15 cellular contexts compared by ENCODE assay signal in the genomic region with DNA sequence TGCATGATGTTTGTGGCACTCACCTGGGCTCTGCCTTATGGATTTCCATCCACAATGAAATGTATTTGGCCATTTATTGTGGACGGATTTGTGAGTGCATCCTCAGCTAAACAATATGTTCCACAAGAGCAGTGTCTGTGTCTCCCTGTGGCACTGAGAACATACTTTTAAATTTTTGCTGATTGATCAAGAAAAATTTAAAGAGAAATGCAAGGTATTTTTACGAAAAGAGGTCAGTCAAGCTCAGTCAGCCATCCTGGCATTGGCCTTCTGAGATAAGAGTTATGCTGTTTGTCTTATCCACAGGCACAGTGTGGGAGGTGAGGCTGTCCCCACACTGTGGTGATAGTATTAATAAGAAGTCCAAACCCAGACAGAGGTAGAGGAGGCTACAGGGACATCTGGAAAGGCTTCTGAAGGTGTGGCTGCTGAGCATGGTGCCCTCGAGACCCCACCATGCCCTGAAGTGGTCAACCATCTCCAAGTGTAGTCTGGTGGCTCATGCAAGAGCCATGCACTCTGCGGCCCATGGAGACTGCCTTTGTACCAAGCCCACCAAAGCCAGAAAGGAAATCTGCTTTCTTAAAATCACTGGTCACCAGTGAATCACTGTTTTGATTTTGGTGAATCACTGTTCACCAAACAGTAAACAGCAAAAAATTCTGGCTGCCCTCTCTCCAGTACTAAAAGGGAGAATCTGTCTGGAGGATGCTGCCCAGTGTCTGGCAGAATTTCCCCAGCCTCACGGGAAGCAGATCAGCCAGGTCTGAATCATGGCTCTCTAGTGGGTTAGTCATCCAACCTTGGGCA. TPM values are rescaled to one million over a fixed set of nuclear protein-coding genes. Genes with fewer than 3 reads are reported as not detected.
DNase-seq lines count a peak whose midpoint lies in the region; ATAC-seq, FAIRE-seq and TF ChIP-seq lines count a peak whose summit lies in the region.
"Had no signal": no experiment of that assay in that cellular context is flagged by ENCODE, and none has a peak within 500 bp of the region (broad histone marks: within the 10 kb centered on the region; RNA-seq: fewer than 3 reads in every experiment).

No MANE protein-coding gene starts in this region.

- ATAC-seq in gastrocnemius medialis (peak; percentile 71 to 86), GM19351 (IDR thresholded peaks at IDR 0.05; ENCODE audit: unreplicated experiment) (no peak)
- ATAC-seq: HCT116 had no signal

- TF ChIP-seq CTCF in gastrocnemius medialis (IDR thresholded peaks at IDR 0.05 in 4 of 5, conservative IDR thresholded peaks at IDR 0.05 in 1 of 5): no peak
- TF ChIP-seq CTCF in GM13976 (IDR thresholded peaks at IDR 0.05; ENCODE audit: borderline replicate concordance, control extremely low read depth, extremely low read depth, insufficient read depth, missing control alignments): no peak

- DNase-seq in GM04503 (ENCODE audit: low read depth): peak; percentile 97
- peak; percentile 72 to 79 for DNase-seq in SJSA1 (ENCODE audit: low read depth in 1 of 2, low spot score in 2 of 2)
- peak; percentile 96 for DNase-seq in fibroblast of peridontal ligament (ENCODE audit: extremely low read depth)
- peak; percentile 45 to 77 for DNase-seq in gastrocnemius medialis
- no peak for DNase-seq in mucosa of gallbladder (ENCODE audit: low spot score)
- DNase-seq in GM13976 (ENCODE audit: low spot score): no peak
- no peak for DNase-seq in GM12891 (ENCODE audit: insufficient read length, low spot score)
- DNase-seq: activated B cell treated with CpG ODN at 0.5 μM for 24 hours; activated naive CD4-positive, alpha-beta T cell; DMS153; effector CD8-positive, alpha-beta T cell; NCI-H1105; retina had no signal

- in situ Hi-C loops in gastrocnemius medialis (cut with MboI; ENCODE audit: low sequenced_read_pairs in 4 of 4) (no loop called here), GM13976 (cut with MboI; ENCODE audit: low sequenced_read_pairs, unreplicated experiment) (no loop called here)

- H3K4me1 ChIP-seq in SJSA1 (replicated peaks) (peaks cover 16% of the 10 kb centered on the region), gastrocnemius medialis (peaks cover 0 to 11% of the 10 kb centered on the region in 2 donors)

- H3K36me3 ChIP-seq in SJSA1 (no peaks in the 10 kb centered on the region), gastrocnemius medialis (no peaks in the 10 kb centered on the region)

- H3K27ac ChIP-seq in SJSA1: no peak overlapping the region
- peak overlapping the region in 2 of 4 donors; percentile 57 to 73 for H3K27ac ChIP-seq in gastrocnemius medialis

- no peak for FAIRE-seq in GM12891 (lab: Jason Lieb, UNC)

- no peak for TF ChIP-seq POLR2A in gastrocnemius medialis (IDR thresholded peaks at IDR 0.05)
- TF ChIP-seq POLR2A in GM12891 (IDR thresholded peaks at IDR 0.05; ENCODE audit: low read depth, low read length): no peak

- H3K27me3 ChIP-seq in SJSA1 (replicated peaks) (no peaks in the 10 kb centered on the region), gastrocnemius medialis (no peaks in the 10 kb centered on the region)

- intact Hi-C loops in gastrocnemius medialis (cut with DNase I; ENCODE audit: low total_unique reads): loop anchor here (10.0 kb wide), 2 partner anchors 364 to 1606 kb away; no protein-coding TSS in a partner anchor

- no peaks in the 10 kb centered on the region for H3K9me3 ChIP-seq in SJSA1 (replicated peaks)
- no peaks in the 10 kb centered on the region for H3K9me3 ChIP-seq in gastrocnemius medialis

- H3K4me3 ChIP-seq in SJSA1 (no peak overlapping the region), gastrocnemius medialis (no peak overlapping the region)

TF ChIP-seq in GM12891, 5 proteins besides CTCF, POLR2A, EP300 and RAD21:
- no peak for TF ChIP-seq SPI1 (IDR thresholded peaks at IDR 0.05; ENCODE audit: low read depth, low read length)

RNA-seq across cellular contexts. Expression of a gene that starts 28.8 kb away (rescaled TPM):
- total RNA-seq in SJSA1 (2014; rRNA removed; shearing (Covaris generic)): 0.95 TPM in 1 of 2 replicates, not detected in the other
- total RNA-seq in gastrocnemius medialis (10 to 100 TPM in 3 of 4 donors, 1 to 10 TPM in 1; 5.8 to 33.8 (median 25.3) TPM), mucosa of gallbladder (13.6 TPM)
- not detected for polyA plus RNA-seq in GM12891 (2012; ENCODE audit: low read depth, missing spikeins)
- total RNA-seq: activated B cell treated with CpG ODN at 0.5 μM for 24 hours had no signal

Comparison
In these comparisons a context has a peak if more than half of its experiments do, and no peak if none do; other contexts are left out.
1. DNase-seq: peak in GM04503 (single experiment), SJSA1 (2 of 2), fibroblast of peridontal ligament (single experiment) and gastrocnemius medialis (2 of 2); none in mucosa of gallbladder (single experiment), GM13976 (single experiment) and GM12891 (single experiment).